Comparison of ENCODE assay signal across 2 cellular contexts in the genomic region with DNA sequence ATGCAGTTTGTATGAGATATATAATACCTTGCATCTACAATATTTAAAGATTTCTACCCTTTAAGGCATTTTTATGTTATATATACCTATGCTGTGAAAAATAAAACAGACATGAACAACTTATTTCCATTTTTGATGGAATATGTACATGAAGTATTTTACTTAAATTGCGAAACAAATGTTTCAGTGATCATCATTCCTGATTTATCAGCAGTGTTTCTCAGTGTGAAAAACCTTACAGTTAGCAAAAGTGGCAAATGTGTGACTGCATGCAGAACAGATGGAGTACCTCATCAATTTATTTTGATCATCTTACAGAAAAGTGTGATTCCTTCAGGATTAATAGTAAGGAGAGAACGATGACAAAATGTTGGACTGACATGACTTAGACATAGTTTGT.
TF ChIP-seq lines count a peak whose summit lies in the region.

No MANE protein-coding gene starts in this region.

TF ChIP-seq in H1, 55 proteins besides CTCF, POLR2A, EP300 and RAD21:
- no peak for TF ChIP-seq GTF2F1 (IDR thresholded peaks at IDR 0.05; ENCODE audit: borderline replicate concordance, low read depth, low read length)
- TF ChIP-seq JUN (IDR thresholded peaks at IDR 0.05; ENCODE audit: low read depth, low read length): no peak
- no peak for TF ChIP-seq BACH1 (IDR thresholded peaks at IDR 0.05; ENCODE audit: low read length)
- TF ChIP-seq CEBPB (IDR thresholded peaks at IDR 0.05; ENCODE audit: low read depth, low read length): no peak
- TF ChIP-seq, protein P1, sequence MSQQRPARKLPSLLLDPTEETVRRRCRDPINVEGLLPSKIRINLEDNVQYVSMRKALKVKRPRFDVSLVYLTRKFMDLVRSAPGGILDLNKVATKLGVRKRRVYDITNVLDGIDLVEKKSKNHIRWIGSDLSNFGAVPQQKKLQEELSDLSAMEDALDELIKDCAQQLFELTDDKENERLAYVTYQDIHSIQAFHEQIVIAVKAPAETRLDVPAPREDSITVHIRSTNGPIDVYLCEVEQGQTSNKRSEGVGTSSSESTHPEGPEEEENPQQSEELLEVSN (IDR thresholded peaks at IDR 0.05): no peak
- TF ChIP-seq KDM1A (IDR thresholded peaks at IDR 0.05; ENCODE audit: borderline replicate concordance, low read length): no peak
- no peak for TF ChIP-seq USF2 (IDR thresholded peaks at IDR 0.05; ENCODE audit: low read length)
- TF ChIP-seq TEAD4 (IDR thresholded peaks at IDR 0.05; ENCODE audit: low read depth, low read length): no peak
- no peak for TF ChIP-seq CHD7 (IDR thresholded peaks at IDR 0.05; ENCODE audit: insufficient replicate concordance, low read length)
- TF ChIP-seq SP2 (IDR thresholded peaks at IDR 0.05; ENCODE audit: low read length): no peak
- TF ChIP-seq RXRA (IDR thresholded peaks at IDR 0.05; ENCODE audit: insufficient read depth, low read depth, low read length): no peak

TF ChIP-seq in SK-N-SH, 30 proteins besides CTCF, POLR2A, EP300 and RAD21:
- TF ChIP-seq SMC3 (IDR thresholded peaks at IDR 0.05; ENCODE audit: low read depth, low read length) (no peak), GATA2 (CRISPR knock-in tag; IDR thresholded peaks at IDR 0.05) (no peak), GABPA (IDR thresholded peaks at IDR 0.05; ENCODE audit: low read depth) (no peak), JUND (IDR thresholded peaks at IDR 0.05) (no peak)
